In the genomic region with DNA sequence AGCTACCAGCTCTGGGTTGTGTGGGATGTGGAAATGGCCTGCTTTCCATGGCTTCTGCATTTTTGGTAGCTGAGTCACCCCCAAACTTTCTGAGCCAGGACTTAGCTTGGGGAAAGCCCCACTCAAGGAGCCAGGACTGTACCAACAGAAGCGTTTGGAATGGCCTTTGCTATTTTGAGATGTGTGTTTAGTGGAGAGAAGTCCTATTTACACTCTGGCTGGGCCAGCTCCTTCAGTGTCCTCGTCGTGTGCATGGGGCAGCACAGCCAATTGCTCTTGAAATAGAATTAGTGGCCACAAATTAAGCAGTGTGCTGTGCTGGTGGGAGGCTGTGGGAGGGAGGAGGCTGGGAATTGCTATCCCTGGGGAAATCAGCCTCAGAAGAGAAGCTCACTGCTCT, we compare ENCODE assay signal across 11 cellular contexts. TPM values are rescaled to one million over a fixed set of nuclear protein-coding genes. Genes with fewer than 3 reads are reported as not detected.
DNase-seq lines count a peak whose midpoint lies in the region; ATAC-seq and TF ChIP-seq lines count a peak whose summit lies in the region.
"Had no signal": no experiment of that assay in that cellular context is flagged by ENCODE, and none has a peak within 500 bp of the region (broad histone marks: within the 10 kb centered on the region; RNA-seq: fewer than 3 reads in every experiment).

No MANE protein-coding gene starts in this region.

- H3K4me3 ChIP-seq in BJ (ENCODE audit: low read depth, low read length): no peak overlapping the region

- POLR2A ChIA-PET in BJ (lab: Charles Lee): no interaction called here

- DNase-seq in BJ (ENCODE audit: low read depth) (peak; percentile 60), SK-N-DZ (ENCODE audit: low spot score) (peak; percentile 87), fibroblast of the conjunctiva (ENCODE audit: low read depth) (peak; percentile 71), omental fat pad (ENCODE audit: low spot score) (no peak)
- DNase-seq in central memory CD4-positive, alpha-beta T cell: no peak
- no peak for DNase-seq in stimulated activated naive CD4-positive, alpha-beta T cell treated with Interleukin-2 at 50 U/mL for 16 hours (lab: John Stamatoyannopoulos, UW)
- DNase-seq: Calu3, NCI-H1694 had no signal

- no peaks in the 10 kb centered on the region for H3K36me3 ChIP-seq in BJ (ENCODE audit: control insufficient read depth, insufficient read depth, low read length)

- TF ChIP-seq CTCF in BJ (IDR thresholded peaks at IDR 0.05; ENCODE audit: insufficient read depth, low read depth, low read length) (no peak), omental fat pad (IDR thresholded peaks at IDR 0.05) (no peak)

- ATAC-seq in omental fat pad (ENCODE audit: low FRiP score) (peak; percentile 97), GM18873 (IDR thresholded peaks at IDR 0.05; ENCODE audit: low FRiP score, unreplicated experiment) (no peak), HG02642 (IDR thresholded peaks at IDR 0.05; ENCODE audit: poor library complexity, unreplicated experiment) (no peak)

- CTCF ChIA-PET in BJ (lab: Yijun Ruan, JAX): interaction anchor here (1.0 to 1.2 kb wide), 2 partner anchors 12 to 45 kb away, joined by 3 to 4 read pairs; no protein-coding TSS in a partner anchor

- no peaks in the 10 kb centered on the region for H3K27me3 ChIP-seq in BJ (ENCODE audit: control insufficient read depth, insufficient read depth, low read length)

RNA-seq across cellular contexts. Expression of a gene that starts 51.6 kb away (rescaled TPM):
- polyA plus RNA-seq in BJ (2011; rRNA removed): 0.02 and 0.07 TPM in 2 replicates
- not detected in 2 replicates for polyA minus RNA-seq in BJ (2011; rRNA and poly(A)+ RNA removed)
- polyA plus RNA-seq in SK-N-DZ (2014; cell fraction: cytosol; rRNA removed): 0.29 and 2.0 TPM in 2 replicates
- polyA plus RNA-seq in SK-N-DZ (2014; cell fraction: nucleus; rRNA removed): 7.3 and 7.4 TPM in 2 replicates
- 1 to 10 TPM; 1.9 to 8.0 (median 2.6) TPM for total RNA-seq in omental fat pad
- total RNA-seq: activated T-helper 2 cell treated with anti-CD3 and anti-CD28 coated beads, Interferon-gamma antibody, Interleukin-2, Interleukin-4, amounts not matched to agents 10 μg/mL and 5 μg/mL and 100 μg/mL, durations not matched to agents 14 hours and 24 hours and 36 hours had no signal

Comparison
In these comparisons a context has a peak if more than half of its experiments do, and no peak if none do; other contexts are left out.
1. DNase-seq: peak in BJ (single experiment), SK-N-DZ (single experiment) and fibroblast of the conjunctiva (single experiment); none in omental fat pad (single experiment), central memory CD4-positive, alpha-beta T cell (single experiment) and stimulated activated naive CD4-positive, alpha-beta T cell treated with Interleukin-2 at 50 U/mL for 16 hours (single experiment).